ENCODE assay signal across 13 cellular contexts in genomic region chr11:122764691-122765090, GRCh38.
DNase-seq lines count a peak whose midpoint lies in the region; ATAC-seq and TF ChIP-seq lines count a peak whose summit lies in the region.
"Had no signal": no experiment of that assay in that cellular context is flagged by ENCODE, and none has a peak within 500 bp of the region (broad histone marks: within the 10 kb centered on the region; RNA-seq: fewer than 3 reads in every experiment).

No MANE protein-coding gene starts in this region.

- H3K14ac ChIP-seq in neuronal stem cell (ENCODE audit: low read length): no peak overlapping the region

- H2BK12ac ChIP-seq in neuronal stem cell (ENCODE audit: low read length): no peak overlapping the region

- H2AK5ac ChIP-seq in neuronal stem cell (ENCODE audit: low read depth, low read length): no peak overlapping the region

- H3K9me3 Mint-ChIP-seq in CD4-positive, CD25-positive, alpha-beta regulatory T cell: no peaks in the 10 kb centered on the region
- no peaks in the 10 kb centered on the region for H3K9me3 Mint-ChIP-seq in activated naive CD8-positive, alpha-beta T cell treated with anti-CD3 and anti-CD28 coated beads, Interleukin-2, amount 50 U/mL, for 24 hours
- H3K9me3 Mint-ChIP-seq: CD8-positive, alpha-beta memory T cell had no signal

- no peaks in the 10 kb centered on the region for H3K79me1 ChIP-seq in neuronal stem cell (ENCODE audit: low read depth, low read length)

- no peak overlapping the region for H2BK5ac ChIP-seq in neuronal stem cell (ENCODE audit: low read length)

- H3K4me1 Mint-ChIP-seq in CD4-positive, CD25-positive, alpha-beta regulatory T cell: peaks cover 4 to 36% (median 18%) of the 10 kb centered on the region in 4 donors
- peaks cover 15% of the 10 kb centered on the region for H3K4me1 Mint-ChIP-seq in activated naive CD8-positive, alpha-beta T cell treated with anti-CD3 and anti-CD28 coated beads, Interleukin-2, amount 50 U/mL, for 24 hours
- H3K4me1 Mint-ChIP-seq: B cell had no signal

- H3K27me3 Mint-ChIP-seq in CD4-positive, CD25-positive, alpha-beta regulatory T cell: no peaks in the 10 kb centered on the region
- no peaks in the 10 kb centered on the region for H3K27me3 Mint-ChIP-seq in activated naive CD8-positive, alpha-beta T cell treated with anti-CD3 and anti-CD28 coated beads, Interleukin-2, amount 50 U/mL, for 24 hours
- H3K27me3 Mint-ChIP-seq: B cell; CD8-positive, alpha-beta memory T cell had no signal

- H3K36me3 Mint-ChIP-seq in CD4-positive, CD25-positive, alpha-beta regulatory T cell: peaks cover 4% of the 10 kb centered on the region
- peaks cover 11% of the 10 kb centered on the region for H3K36me3 Mint-ChIP-seq in activated naive CD8-positive, alpha-beta T cell treated with anti-CD3 and anti-CD28 coated beads, Interleukin-2, amount 50 U/mL, for 24 hours (ENCODE audit: low read depth)

- no peak for DNase-seq in CD4-positive, CD25-positive, alpha-beta regulatory T cell
- peak; percentile 84 for DNase-seq in cerebellum (ENCODE audit: low spot score)
- no peak for DNase-seq in neuronal stem cell (ENCODE audit: low spot score)
- DNase-seq in activated naive CD8-positive, alpha-beta T cell treated with anti-CD3 and anti-CD28 coated beads, Interleukin-2, amount 50 U/mL, for 24 hours: no peak
- no peak for DNase-seq in NCI-H526 treated with DMSO at 0.1 percent for 48 hours (lab: John Stamatoyannopoulos, UW)
- no peak for DNase-seq in foreskin fibroblast
- DNase-seq: Caco-2; CD8-positive, alpha-beta memory T cell; DND-41; IMR-90 had no signal

- WGBS in neuronal stem cell (ENCODE audit: extremely low coverage in 2 of 2, insufficient read length in 2 of 2, insufficient replicate concordance in 1 of 2), 2 donors: no CpG with 5 or more reads among the region's 2 CpGs

- H3K9me3 ChIP-seq in CD4-positive, CD25-positive, alpha-beta regulatory T cell (ENCODE audit: control insufficient read depth in 2 of 2, low read length in 2 of 2): no peaks in the 10 kb centered on the region
- H3K9me3 ChIP-seq in KOPT-K1 (ENCODE audit: insufficient read depth, low read length, poor library complexity, severe bottlenecking) (no peaks in the 10 kb centered on the region), neuronal stem cell (replicated peaks in 1 of 2; ENCODE audit: control insufficient read depth in 2 of 2, insufficient read depth in 1 of 2, low read depth in 1 of 2, low read length in 2 of 2) (no peaks in the 10 kb centered on the region)
- H3K9me3 ChIP-seq: Caco-2 had no signal

- H3K27ac Mint-ChIP-seq in CD4-positive, CD25-positive, alpha-beta regulatory T cell: peak overlapping the region in 2 of 3 donors; percentile 71 to 73
- no peak overlapping the region for H3K27ac Mint-ChIP-seq in activated naive CD8-positive, alpha-beta T cell treated with anti-CD3 and anti-CD28 coated beads, Interleukin-2, amount 50 U/mL, for 24 hours
- H3K27ac Mint-ChIP-seq: B cell, CD14-positive monocyte had no signal

- H3K4me1 ChIP-seq in CD4-positive, CD25-positive, alpha-beta regulatory T cell (ENCODE audit: control insufficient read depth, insufficient read depth, low read length, poor library complexity, severe bottlenecking): no peaks in the 10 kb centered on the region
- H3K4me1 ChIP-seq in neuronal stem cell (ENCODE audit: control insufficient read depth in 2 of 2, insufficient read depth in 1 of 2, low read depth in 1 of 2, low read length in 2 of 2): peaks cover 0 to 14% of the 10 kb centered on the region in 2 donors
- H3K4me1 ChIP-seq: Caco-2 had no signal

- no peak overlapping the region for H3K4me2 ChIP-seq in neuronal stem cell (ENCODE audit: insufficient read depth, low read length, poor library complexity, severe bottlenecking)

- no peak overlapping the region for H3K27ac ChIP-seq in CD4-positive, CD25-positive, alpha-beta regulatory T cell (ENCODE audit: insufficient read depth, low read length, poor library complexity, severe bottlenecking)
- peak overlapping the region; percentile 27 for H3K27ac ChIP-seq in KOPT-K1 (ENCODE audit: low read depth, low read length, poor library complexity, severe bottlenecking)
- no peak overlapping the region for H3K27ac ChIP-seq in neuronal stem cell (replicated peaks; ENCODE audit: low read length)

- H3K23ac ChIP-seq in neuronal stem cell (ENCODE audit: low read depth, low read length, poor library complexity): no peak overlapping the region

- no peak overlapping the region for H4K91ac ChIP-seq in neuronal stem cell (ENCODE audit: low read depth, low read length, poor library complexity)

- H4K8ac ChIP-seq in neuronal stem cell (ENCODE audit: low read depth, low read length): no peak overlapping the region

- no peak overlapping the region for H2AFZ ChIP-seq in neuronal stem cell (ENCODE audit: low read length)

- H2BK15ac ChIP-seq in neuronal stem cell (ENCODE audit: low read length): peak overlapping the region; percentile 35

- no peak for TF ChIP-seq CTCF in foreskin fibroblast (IDR thresholded peaks at IDR 0.05; ENCODE audit: low read depth, low read length)

- H3K4me3 Mint-ChIP-seq in CD4-positive, CD25-positive, alpha-beta regulatory T cell: no peak overlapping the region
- H3K4me3 Mint-ChIP-seq in activated naive CD8-positive, alpha-beta T cell treated with anti-CD3 and anti-CD28 coated beads, Interleukin-2, amount 50 U/mL, for 24 hours: no peak overlapping the region
- H3K4me3 Mint-ChIP-seq: B cell; CD14-positive monocyte; CD8-positive, alpha-beta memory T cell had no signal

- no peak overlapping the region for H3K4me3 ChIP-seq in CD4-positive, CD25-positive, alpha-beta regulatory T cell (ENCODE audit: low read depth, low read length)
- no peak overlapping the region for H3K4me3 ChIP-seq in neuronal stem cell (ENCODE audit: low read length in 2 of 2)
- H3K4me3 ChIP-seq in foreskin fibroblast (ENCODE audit: low read depth in 1 of 2, low read length in 2 of 2): no peak overlapping the region

- H3K18ac ChIP-seq in neuronal stem cell (ENCODE audit: low read length): no peak overlapping the region

- H3K9ac ChIP-seq in neuronal stem cell (ENCODE audit: low read depth, low read length, poor library complexity): no peak overlapping the region

- no peak overlapping the region for H2BK120ac ChIP-seq in neuronal stem cell (ENCODE audit: low read depth, low read length)

- H3K36me3 ChIP-seq in CD4-positive, CD25-positive, alpha-beta regulatory T cell (ENCODE audit: control insufficient read depth, insufficient read depth, low read length): no peaks in the 10 kb centered on the region
- H3K36me3 ChIP-seq in KOPT-K1 (ENCODE audit: insufficient read depth, low read length): peaks cover 30% of the 10 kb centered on the region
- H3K36me3 ChIP-seq in neuronal stem cell (replicated peaks in 1 of 2; ENCODE audit: control insufficient read depth in 2 of 2, insufficient read depth in 2 of 2, low read length in 2 of 2): no peaks in the 10 kb centered on the region

- H3K27me3 ChIP-seq in CD4-positive, CD25-positive, alpha-beta regulatory T cell (ENCODE audit: control insufficient read depth, insufficient read depth, low read length): no peaks in the 10 kb centered on the region
- no peaks in the 10 kb centered on the region for H3K27me3 ChIP-seq in neuronal stem cell (ENCODE audit: control insufficient read depth in 3 of 3, insufficient read depth in 3 of 3, low read depth in 1 of 3, low read length in 3 of 3)

- no peak overlapping the region for H3K4ac ChIP-seq in neuronal stem cell (ENCODE audit: low read length)

- no peak for ATAC-seq in CD4-positive, CD25-positive, alpha-beta regulatory T cell (ENCODE audit: low read depth in 2 of 2)
- no peak for ATAC-seq in activated naive CD8-positive, alpha-beta T cell treated with anti-CD3 and anti-CD28 coated beads, Interleukin-2, amount 50 U/mL, for 24 hours
